ENCODE assay signal across 3 cellular contexts in genomic region chr1:3632298-3632697, GRCh38.
TF ChIP-seq lines count a peak whose summit lies in the region.

No MANE protein-coding gene starts in this region.

TF ChIP-seq in GM23338, 12 proteins besides CTCF, POLR2A, EP300 and RAD21 (continues in another document):
- TF ChIP-seq ZNF331 (CRISPR knock-in tag; IDR thresholded peaks at IDR 0.05; ENCODE audit: low read depth) (no peak), ZNF462 (CRISPR knock-in tag; IDR thresholded peaks at IDR 0.05) (no peak), JUNB (IDR thresholded peaks at IDR 0.05; ENCODE audit: unreplicated experiment) (no peak), NANOG (IDR thresholded peaks at IDR 0.05; ENCODE audit: borderline replicate concordance) (no peak)

TF ChIP-seq in IMR-90, 13 proteins besides CTCF, POLR2A, EP300 and RAD21:
- no peak for TF ChIP-seq BHLHE40 (IDR thresholded peaks at IDR 0.05; ENCODE audit: low read depth, low read length)
- no peak for TF ChIP-seq MAFK (IDR thresholded peaks at IDR 0.05; ENCODE audit: low read depth, low read length)
- no peak for TF ChIP-seq MAZ (IDR thresholded peaks at IDR 0.05; ENCODE audit: borderline replicate concordance, low read depth, low read length)
- no peak for TF ChIP-seq CHD1 (IDR thresholded peaks at IDR 0.05; ENCODE audit: low read depth, low read length)
- TF ChIP-seq RCOR1 (IDR thresholded peaks at IDR 0.05; ENCODE audit: insufficient replicate concordance, low read length): no peak
- TF ChIP-seq USF2 (IDR thresholded peaks at IDR 0.05; ENCODE audit: low read depth, low read length): no peak
- TF ChIP-seq SMC3 (IDR thresholded peaks at IDR 0.05; ENCODE audit: low read depth, low read length): no peak
- TF ChIP-seq NFE2L2 (IDR thresholded peaks at IDR 0.05; ENCODE audit: low read depth, low read length): no peak
- TF ChIP-seq, protein P1, sequence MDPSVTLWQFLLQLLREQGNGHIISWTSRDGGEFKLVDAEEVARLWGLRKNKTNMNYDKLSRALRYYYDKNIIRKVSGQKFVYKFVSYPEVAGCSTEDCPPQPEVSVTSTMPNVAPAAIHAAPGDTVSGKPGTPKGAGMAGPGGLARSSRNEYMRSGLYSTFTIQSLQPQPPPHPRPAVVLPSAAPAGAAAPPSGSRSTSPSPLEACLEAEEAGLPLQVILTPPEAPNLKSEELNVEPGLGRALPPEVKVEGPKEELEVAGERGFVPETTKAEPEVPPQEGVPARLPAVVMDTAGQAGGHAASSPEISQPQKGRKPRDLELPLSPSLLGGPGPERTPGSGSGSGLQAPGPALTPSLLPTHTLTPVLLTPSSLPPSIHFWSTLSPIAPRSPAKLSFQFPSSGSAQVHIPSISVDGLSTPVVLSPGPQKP (IDR thresholded peaks at IDR 0.05; ENCODE audit: borderline replicate concordance, low read depth, low read length): no peak
- TF ChIP-seq RFX5 (IDR thresholded peaks at IDR 0.05; ENCODE audit: low read depth, low read length): no peak
- no peak for TF ChIP-seq CEBPB (IDR thresholded peaks at IDR 0.05; ENCODE audit: low read depth, low read length)
- no peak for TF ChIP-seq MXI1 (IDR thresholded peaks at IDR 0.05; ENCODE audit: borderline replicate concordance, low read depth, low read length)
- TF ChIP-seq FOS (IDR thresholded peaks at IDR 0.05; ENCODE audit: low read depth, low read length): no peak

TF ChIP-seq in H1, 55 proteins besides CTCF, POLR2A, EP300 and RAD21:
- no peak for TF ChIP-seq HDAC6 (IDR thresholded peaks at IDR 0.05; ENCODE audit: low read depth, low read length)
- TF ChIP-seq SUZ12 (IDR thresholded peaks at IDR 0.05; ENCODE audit: low read length): no peak
- no peak for TF ChIP-seq CHD7 (IDR thresholded peaks at IDR 0.05; ENCODE audit: insufficient replicate concordance, low read length)
- TF ChIP-seq RNF2 (IDR thresholded peaks at IDR 0.05; ENCODE audit: borderline replicate concordance, low read depth, low read length, missing control alignments, poor library complexity, severe bottlenecking): no peak
- no peak for TF ChIP-seq KDM5A (IDR thresholded peaks at IDR 0.05; ENCODE audit: low read length)
- TF ChIP-seq CTBP2 (IDR thresholded peaks at IDR 0.05; ENCODE audit: borderline replicate concordance, insufficient read depth, insufficient read length, low read length): no peak
- TF ChIP-seq JUND (IDR thresholded peaks at IDR 0.05; ENCODE audit: low read length): no peak
- no peak for TF ChIP-seq TCF12 (IDR thresholded peaks at IDR 0.05; ENCODE audit: low read depth, low read length)
- TF ChIP-seq ATF2 (IDR thresholded peaks at IDR 0.05; ENCODE audit: low read length): no peak
- TF ChIP-seq E2F6 (IDR thresholded peaks at IDR 0.05): no peak
- TF ChIP-seq TAF7 (optimal IDR thresholded peaks at IDR 0.05; ENCODE audit: borderline replicate concordance, low read depth, low read length): no peak
- TF ChIP-seq USF2 (IDR thresholded peaks at IDR 0.05; ENCODE audit: low read length): no peak
- TF ChIP-seq NRF1 (IDR thresholded peaks at IDR 0.05; ENCODE audit: low read depth, low read length): no peak
- no peak for TF ChIP-seq CHD2 (IDR thresholded peaks at IDR 0.05; ENCODE audit: low read length)
- no peak for TF ChIP-seq KDM4A (IDR thresholded peaks at IDR 0.05; ENCODE audit: low read depth, low read length, severe bottlenecking)
- TF ChIP-seq BACH1 (IDR thresholded peaks at IDR 0.05; ENCODE audit: low read length): no peak
- no peak for TF ChIP-seq BRCA1 (IDR thresholded peaks at IDR 0.05; ENCODE audit: low read depth, low read length)
- no peak for TF ChIP-seq RBBP5 (IDR thresholded peaks at IDR 0.05; ENCODE audit: borderline replicate concordance, low read depth, low read length)
- no peak for TF ChIP-seq PHF8 (conservative IDR thresholded peaks at IDR 0.05; ENCODE audit: low read depth, low read length)
